In genomic region chr16:75624921-75625334, GRCh38 we compare ENCODE assay signal across 1 cellular context.
TF ChIP-seq lines count a peak whose summit lies in the region.

No MANE protein-coding gene starts in this region.

TF ChIP-seq in SK-N-SH, 30 proteins besides CTCF, POLR2A, EP300 and RAD21 (continued from another document):
- TF ChIP-seq FOXM1 (IDR thresholded peaks at IDR 0.05; ENCODE audit: low read depth) (no peak), GABPA (IDR thresholded peaks at IDR 0.05; ENCODE audit: low read depth) (no peak), TEAD4 (IDR thresholded peaks at IDR 0.05; ENCODE audit: borderline replicate concordance, insufficient read depth) (no peak), ELF1 (IDR thresholded peaks at IDR 0.05) (no peak), GATA2 (CRISPR knock-in tag; IDR thresholded peaks at IDR 0.05) (no peak), USF1 (IDR thresholded peaks at IDR 0.05; ENCODE audit: borderline replicate concordance, low read depth) (no peak), NRF1 (IDR thresholded peaks at IDR 0.05; ENCODE audit: low read depth, low read length) (no peak), REST (IDR thresholded peaks at IDR 0.05; ENCODE audit: low read depth, low read length) (no peak), MXI1 (IDR thresholded peaks at IDR 0.05; ENCODE audit: low read depth, low read length) (no peak)
